Comparison of ENCODE assay signal across 9 cellular contexts in genomic region chr16:28609631-28610594, GRCh38. TPM values are rescaled to one million over a fixed set of nuclear protein-coding genes. Genes with fewer than 3 reads are reported as not detected.
A peak's percentile ranks its signal among the peaks of the same experiment; 100 is the strongest.
DNase-seq lines count a peak whose midpoint lies in the region; ATAC-seq, FAIRE-seq and TF ChIP-seq lines count a peak whose summit lies in the region.
"Had no signal": no experiment of that assay in that cellular context is flagged by ENCODE, and none has a peak within 500 bp of the region (broad histone marks: within the 10 kb centered on the region; RNA-seq: fewer than 3 reads in every experiment).

SULT1A1 (minus strand) TSS chr16:28610044; CDS start chr16:28608855, 1,189 bp downstream.

- intact Hi-C loops in activated CD8-positive, alpha-beta T cell treated with anti-CD3 and anti-CD28 coated beads for 36 hours (cut with micrococcal nuclease), result no loop called here

- H3K4me1 Mint-ChIP-seq in activated CD8-positive, alpha-beta T cell treated with anti-CD3 and anti-CD28 coated beads for 36 hours (ENCODE audit: low read depth), result peaks cover 12% of the 10 kb centered on the region

- FAIRE-seq in small intestine (lab: Jason Lieb, UNC), result no peak

- peaks cover 0 to 6% of the 10 kb centered on the region in 2 donors for H3K36me3 ChIP-seq in small intestine (ENCODE audit: control insufficient read depth in 2 of 2, insufficient read depth in 2 of 2, low read length in 2 of 2)

- H3K27ac ChIP-seq in small intestine (ENCODE audit: low read depth in 1 of 2, low read length in 1 of 2), result peak within 1 kb of the TSS; percentile 86 to 94

- H3K4me3 ChIP-seq in small intestine (ENCODE audit: low read depth in 1 of 2, low read length in 2 of 2), result peak within 1 kb of the TSS in 1 of 2 donors; percentile 54

- WGBS in small intestine, 3 donors, result 8 to 25% (median 24%) methylated on average over 10 to 11 of the region's 11 CpGs

- peaks cover 2 to 7% of the 10 kb centered on the region in 2 donors for H3K4me1 ChIP-seq in small intestine (ENCODE audit: control insufficient read depth in 2 of 2, insufficient read depth in 1 of 2, low read depth in 1 of 2, low read length in 1 of 2)

- POLR2A ChIA-PET in activated CD8-positive, alpha-beta T cell treated with anti-CD3 and anti-CD28 coated beads for 36 hours (lab: Charles Lee), result interaction anchor here (0.6 kb wide), 1 partner anchor 233 kb away, joined by 3 read pairs; no protein-coding TSS in a partner anchor

- TF ChIP-seq CTCF in activated CD8-positive, alpha-beta T cell treated with anti-CD3 and anti-CD28 coated beads for 36 hours (IDR thresholded peaks at IDR 0.05), result no peak

- peaks cover 2% of the 10 kb centered on the region for H3K36me3 Mint-ChIP-seq in activated CD8-positive, alpha-beta T cell treated with anti-CD3 and anti-CD28 coated beads for 36 hours (ENCODE audit: low read depth)
- H3K36me3 Mint-ChIP-seq: activated naive CD8-positive, alpha-beta T cell had no signal

- H3K9me3 Mint-ChIP-seq in activated CD8-positive, alpha-beta T cell treated with anti-CD3 and anti-CD28 coated beads for 36 hours, result no peaks in the 10 kb centered on the region

- no peak for ATAC-seq in activated CD8-positive, alpha-beta T cell treated with anti-CD3 and anti-CD28 coated beads for 36 hours

- H3K4me3 Mint-ChIP-seq in activated CD8-positive, alpha-beta T cell treated with anti-CD3 and anti-CD28 coated beads for 36 hours, result no peak within 1 kb of the TSS
- H3K4me3 Mint-ChIP-seq: activated naive CD8-positive, alpha-beta T cell had no signal

- H3K27ac Mint-ChIP-seq in activated CD8-positive, alpha-beta T cell treated with anti-CD3 and anti-CD28 coated beads for 36 hours, result no peak within 1 kb of the TSS
- H3K27ac Mint-ChIP-seq: activated naive CD8-positive, alpha-beta T cell had no signal

- no peaks in the 10 kb centered on the region for H3K9me3 ChIP-seq in small intestine (ENCODE audit: control insufficient read depth, low read depth)

- DNase-seq in HK-2 (ENCODE audit: unreplicated experiment) (peak; percentile 59), kidney glomerular epithelial cell (lab: John Stamatoyannopoulos, UW) (peak; percentile 26), small intestine (peak; percentile 99), glomerular visceral epithelial cell (ENCODE audit: extremely low spot score) (no peak), SKM-1 treated with dmso at 0.1 percent for 144 hours (lab: John Stamatoyannopoulos, UW; ENCODE audit: unreplicated experiment) (no peak), NCI-H2029 treated with DMSO at 0.1 percent for 48 hours (lab: John Stamatoyannopoulos, UW) (no peak)
- DNase-seq in activated CD8-positive, alpha-beta T cell treated with anti-CD3 and anti-CD28 coated beads for 36 hours, result no peak
- DNase-seq in effector CD4-positive, alpha-beta T cell, result no peak

- H3K27me3 Mint-ChIP-seq in activated CD8-positive, alpha-beta T cell treated with anti-CD3 and anti-CD28 coated beads for 36 hours, result no peaks in the 10 kb centered on the region
- H3K27me3 Mint-ChIP-seq: activated naive CD8-positive, alpha-beta T cell had no signal

- CTCF ChIA-PET in activated CD8-positive, alpha-beta T cell treated with anti-CD3 and anti-CD28 coated beads for 36 hours (lab: Charles Lee), result interaction anchor here (1.2 kb wide), 1 partner anchor 13 kb away, joined by 5 read pairs; no protein-coding TSS in a partner anchor

- no peaks in the 10 kb centered on the region for H3K27me3 ChIP-seq in small intestine (ENCODE audit: control insufficient read depth in 2 of 2, insufficient read depth in 2 of 2, low read length in 2 of 2)

RNA-seq across cellular contexts. Expression of gene SULT1A1, which starts in this region (rescaled TPM):
- 10 to 100 TPM; 15.6 to 17.4 TPM for total RNA-seq in activated CD8-positive, alpha-beta T cell treated with anti-CD3 and anti-CD28 coated beads for 36 hours
- polyA plus RNA-seq in small intestine, result 100 to 1,000 TPM in 2 of 3 donors, 10 to 100 TPM in 1; 69.7 to 710 (median 458) TPM

Comparison
In these comparisons a context has a peak if more than half of its experiments do, and no peak if none do; other contexts are left out.
1. DNase-seq: peak in HK-2 (single experiment), kidney glomerular epithelial cell (single experiment) and small intestine (single experiment); none in activated CD8-positive, alpha-beta T cell treated with anti-CD3 and anti-CD28 coated beads for 36 hours (single experiment), glomerular visceral epithelial cell (single experiment), SKM-1 treated with dmso at 0.1 percent for 144 hours (single experiment), NCI-H2029 treated with DMSO at 0.1 percent for 48 hours (single experiment) and effector CD4-positive, alpha-beta T cell (single experiment).